In the genomic region with DNA sequence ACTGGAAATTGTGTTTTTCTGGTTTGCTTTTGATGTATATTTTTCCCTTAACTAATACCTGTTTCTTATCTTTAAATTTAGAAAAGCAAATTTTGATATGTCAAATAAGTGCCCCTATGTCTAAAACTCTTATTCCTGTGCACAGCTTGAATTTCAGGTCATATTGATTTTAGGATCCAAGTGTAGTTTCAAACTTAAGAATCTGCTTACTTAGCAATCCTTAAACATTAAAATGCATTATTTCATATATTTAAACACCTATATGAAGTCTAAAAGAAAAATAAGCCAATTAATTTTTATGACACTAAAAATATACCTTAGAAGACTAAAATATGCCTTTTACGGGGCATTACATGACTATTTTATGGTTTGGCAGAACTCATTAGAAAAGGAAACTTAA, we compare ENCODE assay signal across 28 cellular contexts.
"Had no signal": no experiment of that assay in that cellular context is flagged by ENCODE, and none has a peak within 500 bp of the region (broad histone marks: within the 10 kb centered on the region; RNA-seq: fewer than 3 reads in every experiment).

No MANE protein-coding gene starts in this region.

- H3K79me2 ChIP-seq: hepatocyte had no signal

- H3K9me3 ChIP-seq: colonic mucosa, esophagus muscularis mucosa, esophagus squamous epithelium, gastrocnemius medialis, gastroesophageal sphincter, heart left ventricle, heart right ventricle had no signal

- H2AFZ ChIP-seq: hepatocyte had no signal

- H3K27me3 ChIP-seq: colonic mucosa, dorsolateral prefrontal cortex, esophagus muscularis mucosa, esophagus squamous epithelium, foreskin keratinocyte, gastrocnemius medialis, gastroesophageal sphincter, heart left ventricle, heart right ventricle, hepatocyte had no signal

- FAIRE-seq: endometrium, endothelial cell of umbilical vein, frontal cortex had no signal

- H3K4me3 ChIP-seq: colonic mucosa, coronary artery, dorsolateral prefrontal cortex, esophagus muscularis mucosa, esophagus squamous epithelium, gastrocnemius medialis, gastroesophageal sphincter, heart left ventricle, heart right ventricle, hepatocyte had no signal

- H3K4me2 ChIP-seq: hepatocyte had no signal

- H3K27ac ChIP-seq: colonic mucosa, coronary artery, dorsolateral prefrontal cortex, epithelial cell of prostate, esophagus muscularis mucosa, esophagus squamous epithelium, foreskin keratinocyte, gastrocnemius medialis, gastroesophageal sphincter, heart left ventricle, heart right ventricle, hepatocyte had no signal

- H3K36me3 ChIP-seq: colonic mucosa, esophagus squamous epithelium, gastrocnemius medialis had no signal

- H3K4me1 ChIP-seq: colonic mucosa, esophagus muscularis mucosa, esophagus squamous epithelium, foreskin keratinocyte, gastrocnemius medialis, gastroesophageal sphincter, heart left ventricle, heart right ventricle had no signal

- DNase-seq: colonic mucosa; cortex of kidney; dermis blood vessel endothelial cell; dorsolateral prefrontal cortex; effector CD4-positive, alpha-beta T cell; effector CD8-positive, alpha-beta T cell; effector memory CD4-positive, alpha-beta T cell; effector memory CD8-positive, alpha-beta T cell; endodermal cell; erythroblast; esophagus squamous epithelium; foreskin fibroblast; foreskin keratinocyte; foreskin melanocyte; gastrocnemius medialis; glutamatergic neuron; head of caudate nucleus; heart left ventricle; heart right ventricle had no signal

- ATAC-seq: effector memory CD8-positive, alpha-beta T cell; esophagus mucosa; foreskin keratinocyte; gastrocnemius medialis; gastroesophageal sphincter; heart left ventricle; heart right ventricle had no signal
